16 cellular contexts compared by ENCODE assay signal in the genomic region with DNA sequence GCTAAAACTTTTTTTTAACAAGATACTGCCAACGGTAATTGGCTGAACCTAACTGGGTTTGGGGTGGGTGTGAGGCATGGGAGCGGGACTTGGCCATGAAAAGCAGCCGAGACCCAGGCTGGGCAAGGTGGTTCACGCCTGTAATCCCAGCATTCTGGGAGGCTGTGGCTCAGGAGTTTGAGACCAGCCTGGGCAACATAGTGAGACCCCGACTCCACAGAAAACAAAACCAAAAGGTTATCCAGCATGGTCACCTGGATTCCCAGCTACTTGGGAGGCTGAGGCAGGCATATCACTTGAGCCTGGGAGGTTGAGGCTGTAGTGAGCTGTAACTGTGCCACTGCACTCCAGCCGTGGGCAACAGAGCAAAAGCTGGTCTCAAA. TPM values are rescaled to one million over a fixed set of nuclear protein-coding genes. Genes with fewer than 3 reads are reported as not detected.
DNase-seq lines count a peak whose midpoint lies in the region; ATAC-seq and TF ChIP-seq lines count a peak whose summit lies in the region.
"Had no signal": no experiment of that assay in that cellular context is flagged by ENCODE, and none has a peak within 500 bp of the region (broad histone marks: within the 10 kb centered on the region; RNA-seq: fewer than 3 reads in every experiment).

No MANE protein-coding gene starts in this region.

- no peaks in the 10 kb centered on the region for H3K9me3 ChIP-seq in BLaER1
- H3K9me3 ChIP-seq in HUES64 (ENCODE audit: insufficient read depth, low read depth, low read length), result no peaks in the 10 kb centered on the region
- no peaks in the 10 kb centered on the region for H3K9me3 ChIP-seq in iPS-20b (ENCODE audit: insufficient read depth, low read depth, low read length)
- H3K9me3 ChIP-seq in smooth muscle cell (replicated peaks; ENCODE audit: low read depth), result no peaks in the 10 kb centered on the region
- no peaks in the 10 kb centered on the region for H3K9me3 ChIP-seq in right atrium auricular region

- H3K27ac ChIP-seq in BLaER1 (peak overlapping the region; percentile 74), HUES64 (ENCODE audit: low read depth, low read length) (peak overlapping the region; percentile 71), iPS-20b (ENCODE audit: low read length) (no peak overlapping the region), smooth muscle cell (ENCODE audit: low read depth) (no peak overlapping the region), right atrium auricular region (no peak overlapping the region)
- H3K27ac ChIP-seq: GM23248 had no signal

- H3K4me1 ChIP-seq in BLaER1 (peaks cover 86% of the 10 kb centered on the region), HUES64 (ENCODE audit: insufficient read depth, low read length) (peaks cover 41% of the 10 kb centered on the region), iPS-20b (ENCODE audit: insufficient read depth, low read length) (peaks cover 25% of the 10 kb centered on the region), smooth muscle cell (ENCODE audit: low read depth) (peaks cover 30% of the 10 kb centered on the region), right atrium auricular region (peaks cover 0 to 13% of the 10 kb centered on the region in 2 donors)

- H3K36me3 ChIP-seq in BLaER1 (no peaks in the 10 kb centered on the region), HUES64 (ENCODE audit: insufficient read depth, low read length) (no peaks in the 10 kb centered on the region), iPS-20b (ENCODE audit: insufficient read depth, low read depth, low read length) (no peaks in the 10 kb centered on the region), smooth muscle cell (ENCODE audit: low read depth) (no peaks in the 10 kb centered on the region), right atrium auricular region (no peaks in the 10 kb centered on the region)

- WGBS in HUES64, result 85% methylated on average over 6 of the region's 6 CpGs
- 83% methylated on average over 6 of the region's 6 CpGs for WGBS in smooth muscle cell (ENCODE audit: low lambda C conversion rate)

- H3K79me2 ChIP-seq in smooth muscle cell (ENCODE audit: low read depth), result no peaks in the 10 kb centered on the region

- H2AFZ ChIP-seq in smooth muscle cell (ENCODE audit: low read depth), result no peak overlapping the region
- H2AFZ ChIP-seq: GM23248 had no signal

- H4K20me1 ChIP-seq in BLaER1, result no peaks in the 10 kb centered on the region
- H4K20me1 ChIP-seq in smooth muscle cell (ENCODE audit: low read depth), result no peaks in the 10 kb centered on the region

- H3F3A ChIP-seq in smooth muscle cell (ENCODE audit: low read depth), result peaks cover 3% of the 10 kb centered on the region

- H3K27me3 Mint-ChIP-seq in progenitor cell of endocrine pancreas, result peaks cover 23% of the 10 kb centered on the region

- H3K4me3 Mint-ChIP-seq in progenitor cell of endocrine pancreas (ENCODE audit: low read depth), result no peak overlapping the region

- peaks cover 2% of the 10 kb centered on the region for H3K4me1 Mint-ChIP-seq in progenitor cell of endocrine pancreas (ENCODE audit: low read depth)

- ATAC-seq in HG02852 (IDR thresholded peaks at IDR 0.05; ENCODE audit: unreplicated experiment), result no peak

- no peaks in the 10 kb centered on the region for H3K36me3 Mint-ChIP-seq in progenitor cell of endocrine pancreas (ENCODE audit: insufficient read depth)

- H3K27ac Mint-ChIP-seq in progenitor cell of endocrine pancreas, result no peak overlapping the region

- DNase-seq in smooth muscle cell (lab: John Stamatoyannopoulos, UW; ENCODE audit: unreplicated experiment) (no peak), progenitor cell of endocrine pancreas (ENCODE audit: low spot score, unreplicated experiment) (no peak), right atrium auricular region (ENCODE audit: low spot score) (no peak)
- DNase-seq in stimulated activated naive CD4-positive, alpha-beta T cell (lab: John Stamatoyannopoulos, UW), result no peak
- DNase-seq: 8988T, GF-D8, GM23248, NCI-H1436, NCI-H2029 treated with DMSO at 0.1 percent for 48 hours, NCI-H748 treated with DMSO at 0.1 percent for 48 hours, RPMI8226, SIG-M5 had no signal

- H3K4me2 ChIP-seq in BLaER1 (peak overlapping the region; percentile 92), smooth muscle cell (peak overlapping the region; percentile 68)

- H3K9ac ChIP-seq in BLaER1 (peak overlapping the region; percentile 73; the same call in 1 of the 2 replicates), HUES64 (ENCODE audit: low read depth, low read length) (peak overlapping the region; percentile 23; the same call in 1 of the 2 replicates), iPS-20b (ENCODE audit: low read depth, low read length) (peak overlapping the region; percentile 38; the same call in 1 of the 2 replicates), smooth muscle cell (ENCODE audit: low read depth) (no peak overlapping the region)
- H3K9ac ChIP-seq: GM23248 had no signal

- TF ChIP-seq CTCF in smooth muscle cell (IDR thresholded peaks at IDR 0.05; ENCODE audit: borderline replicate concordance, insufficient read depth, poor library complexity, severe bottlenecking) (no peak), progenitor cell of endocrine pancreas (IDR thresholded peaks at IDR 0.05; ENCODE audit: unreplicated experiment) (no peak), right atrium auricular region (IDR thresholded peaks at IDR 0.05) (no peak)

- H3K27me3 ChIP-seq in BLaER1 (no peaks in the 10 kb centered on the region), HUES64 (ENCODE audit: insufficient read depth, low read length) (no peaks in the 10 kb centered on the region), iPS-20b (ENCODE audit: insufficient read depth, low read length) (peaks cover 5% of the 10 kb centered on the region; the same call in 1 of the 2 replicates), smooth muscle cell (ENCODE audit: low read depth) (no peaks in the 10 kb centered on the region), right atrium auricular region (no peaks in the 10 kb centered on the region)

- H3K4me3 ChIP-seq in BLaER1 (no peak overlapping the region), HUES64 (ENCODE audit: low read length) (no peak overlapping the region), iPS-20b (ENCODE audit: low read length) (peak overlapping the region; percentile 43; the same call in 1 of the 2 replicates), smooth muscle cell (no peak overlapping the region), right atrium auricular region (no peak overlapping the region)
- H3K4me3 ChIP-seq: GM23248 had no signal

- no peaks in the 10 kb centered on the region for H3K9me3 Mint-ChIP-seq in progenitor cell of endocrine pancreas (ENCODE audit: low read depth)

RNA-seq across cellular contexts. Expression of a gene that starts 11.0 kb away (rescaled TPM):
- polyA plus RNA-seq in HUES64 (2013, experiment 1 of 2), result 46.9 TPM
- polyA plus RNA-seq in HUES64 (2013, experiment 2 of 2), result 53.7 TPM
- total RNA-seq in smooth muscle cell, result 41.0 and 42.0 TPM in 2 replicates
- 39.3 and 40.7 TPM in 2 replicates for polyA plus RNA-seq in smooth muscle cell
- 74.8 and 75.0 TPM in 2 replicates for total RNA-seq in progenitor cell of endocrine pancreas
- 10 to 100 TPM; 12.0 to 23.3 TPM for total RNA-seq in right atrium auricular region

RNA-seq across cellular contexts. Expression of a gene that starts 23.1 kb away (rescaled TPM):
- 10.5 TPM for polyA plus RNA-seq in HUES64 (2013, experiment 1 of 2)
- 11.7 TPM for polyA plus RNA-seq in HUES64 (2013, experiment 2 of 2)
- total RNA-seq in smooth muscle cell, result 7.9 and 9.6 TPM in 2 replicates
- 16.5 and 19.1 TPM in 2 replicates for polyA plus RNA-seq in smooth muscle cell
- total RNA-seq in progenitor cell of endocrine pancreas, result 16.1 and 17.4 TPM in 2 replicates
- 10 to 100 TPM in 1 of 2 donors, 1 to 10 TPM in 1; 8.7 to 12.2 TPM for total RNA-seq in right atrium auricular region

RNA-seq across cellular contexts. Expression of a gene that starts 37.1 kb away (rescaled TPM):
- 1.4 TPM for polyA plus RNA-seq in HUES64 (2013, experiment 1 of 2)
- polyA plus RNA-seq in HUES64 (2013, experiment 2 of 2), result 0.95 TPM
- total RNA-seq in smooth muscle cell (1.6 and 5.6 TPM in 2 replicates), progenitor cell of endocrine pancreas (6.1 and 8.3 TPM in 2 replicates), right atrium auricular region (10 to 100 TPM in 1 of 2 donors, 1 to 10 TPM in 1; 9.3 to 23.0 TPM)
- polyA plus RNA-seq in smooth muscle cell, result 1.7 and 3.5 TPM in 2 replicates

Comparison
In these comparisons a context has a peak if more than half of its experiments do, and no peak if none do; other contexts are left out.
1. H3K27ac ChIP-seq: peak in BLaER1 (single experiment) and HUES64 (single experiment); none in iPS-20b (single experiment), smooth muscle cell (single experiment) and right atrium auricular region (0 of 2).